ENCODE assay signal across 36 cellular contexts in the genomic region with DNA sequence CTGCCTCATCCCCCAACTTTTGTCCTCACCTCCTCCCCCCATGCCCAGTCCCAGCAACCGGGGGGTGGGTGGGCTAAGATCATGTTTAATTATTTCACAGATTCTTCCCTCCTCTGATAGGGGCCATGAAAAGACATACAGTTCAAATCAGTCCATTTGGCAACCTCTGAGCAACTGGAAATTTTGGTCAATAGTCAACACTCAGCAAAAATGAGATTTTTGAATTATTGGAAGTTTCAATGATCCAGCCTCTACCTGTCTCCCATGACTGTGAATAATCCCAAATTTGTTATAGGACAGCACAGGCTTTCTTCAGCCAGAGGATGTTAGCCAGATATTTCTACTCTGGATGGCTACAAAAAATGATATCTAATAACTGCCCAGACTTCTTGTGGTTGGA.
"Had no signal": no experiment of that assay in that cellular context is flagged by ENCODE, and none has a peak within 500 bp of the region (broad histone marks: within the 10 kb centered on the region; RNA-seq: fewer than 3 reads in every experiment).

No MANE protein-coding gene starts in this region.

- H3K27me3 ChIP-seq: MG63 had no signal

- H3K4me3 ChIP-seq: MG63 had no signal

- DNase-seq: Karpas-422, Kasumi-1, MG63, MM.1S, MV-4-11, NCI-H1048, NCI-H1092, NCI-H1092 treated with DMSO at 0.1 percent for 48 hours, NCI-H1105, NCI-H1105 treated with DMSO at 0.1 percent for 48 hours, NCI-H1417, NCI-H1417 treated with DMSO at 0.1 percent for 48 hours, NCI-H1436, NCI-H1436 treated with DMSO at 0.1 percent for 48 hours, NCI-H146, NCI-H1694, NCI-H1694 treated with DMSO at 0.1 percent for 48 hours, NCI-H187, NCI-H187 treated with DMSO at 0.1 percent for 48 hours, NCI-H1930, NCI-H2029, NCI-H2029 treated with DMSO at 0.1 percent for 48 hours, NCI-H2081, NCI-H2081 treated with DMSO at 0.1 percent for 48 hours, NCI-H2107, NCI-H2171, NCI-H2171 treated with DMSO at 0.1 percent for 48 hours, NCI-H2227 treated with DMSO at 0.1 percent for 48 hours, NCI-H226, NCI-H345, NCI-H446, NCI-H446 treated with DMSO at 0.1 percent for 48 hours, NCI-H510A, NCI-H510A treated with DMSO at 0.1 percent for 48 hours, NCI-H524, NCI-H524 treated with DMSO at 0.1 percent for 48 hours had no signal

- H3K36me3 ChIP-seq: MG63 had no signal

- H3K9me3 ChIP-seq: MG63 had no signal
